18 cellular contexts compared by ENCODE assay signal in the genomic region with DNA sequence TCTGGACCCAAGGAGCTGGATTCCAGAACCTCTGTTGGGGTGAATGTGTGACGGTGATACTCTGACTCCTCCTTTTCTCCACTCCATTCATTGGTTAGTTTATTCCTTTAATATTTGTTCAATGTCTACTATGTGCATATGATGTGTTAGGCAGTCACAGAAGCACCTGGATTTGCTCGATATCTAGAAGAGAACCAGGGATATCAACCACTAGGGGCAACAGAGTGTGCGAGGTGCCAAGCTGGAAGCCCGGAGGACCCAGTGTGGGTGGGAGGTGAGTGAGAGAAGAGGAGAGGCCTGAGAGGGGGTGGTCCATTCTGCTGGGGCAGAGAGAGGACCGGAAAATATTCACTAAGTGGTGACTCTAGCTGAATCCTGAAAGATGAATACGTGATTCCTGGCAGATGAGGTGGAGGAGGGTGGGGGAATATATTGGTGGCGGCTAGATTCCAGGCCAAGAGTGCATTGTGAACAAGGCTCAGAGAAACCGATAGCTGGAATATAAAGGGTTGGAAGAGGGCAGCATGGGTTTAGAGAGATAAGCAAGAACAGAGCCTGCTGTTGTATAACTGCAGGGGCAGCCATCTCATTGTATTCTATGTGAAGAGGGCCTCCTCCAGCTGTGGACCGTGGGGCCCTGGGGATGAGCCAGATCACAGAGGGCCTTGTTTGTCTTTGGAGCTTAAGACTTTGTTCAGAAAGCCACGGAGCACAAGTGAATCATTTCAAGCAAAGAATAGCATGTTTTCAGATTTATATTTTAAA. TPM values are rescaled to one million over a fixed set of nuclear protein-coding genes. Genes with fewer than 3 reads are reported as not detected.
DNase-seq lines count a peak whose midpoint lies in the region; ATAC-seq and TF ChIP-seq lines count a peak whose summit lies in the region.
"Had no signal": no experiment of that assay in that cellular context is flagged by ENCODE, and none has a peak within 500 bp of the region (broad histone marks: within the 10 kb centered on the region; RNA-seq: fewer than 3 reads in every experiment).

No MANE protein-coding gene starts in this region.

- 0 out of 2 replicates have a peak, but pooled peaks have one; percentile 2 for TF ChIP-seq CTCF in GM12875 (IDR thresholded peaks at IDR 0.05; ENCODE audit: borderline replicate concordance, insufficient read depth, low read depth, low read length)
- peak; percentile 38 for TF ChIP-seq CTCF in WERI-Rb-1 (IDR thresholded peaks at IDR 0.05; ENCODE audit: low read depth, low read length)
- no peak for TF ChIP-seq CTCF in gastroesophageal sphincter (IDR thresholded peaks at IDR 0.05)

- TF ChIP-seq POLR2A in gastroesophageal sphincter (IDR thresholded peaks at IDR 0.05): no peak

- H3K4me1 ChIP-seq in gastroesophageal sphincter: peaks cover 0 to 16% (median 3%) of the 10 kb centered on the region in 3 donors

- peaks cover 3% of the 10 kb centered on the region for H3K27me3 ChIP-seq in WERI-Rb-1 (ENCODE audit: insufficient read depth, low read depth, severe bottlenecking)
- H3K27me3 ChIP-seq in gastroesophageal sphincter: no peaks in the 10 kb centered on the region
- H3K27me3 ChIP-seq: esophagus muscularis mucosa had no signal

- intact Hi-C loops in posterior cingulate gyrus (cut with DNase I): loop anchor here (10.0 kb wide), 1 partner anchor 190 kb away; no protein-coding TSS in a partner anchor

- H3K9me3 ChIP-seq in WERI-Rb-1 (ENCODE audit: severe bottlenecking) (no peaks in the 10 kb centered on the region), gastroesophageal sphincter (no peaks in the 10 kb centered on the region)
- H3K9me3 ChIP-seq: esophagus muscularis mucosa had no signal

- no peak for TF ChIP-seq EP300 in gastroesophageal sphincter (IDR thresholded peaks at IDR 0.05)

- no peaks in the 10 kb centered on the region for H3K36me3 ChIP-seq in WERI-Rb-1
- no peaks in the 10 kb centered on the region for H3K36me3 ChIP-seq in gastroesophageal sphincter
- H3K36me3 ChIP-seq: esophagus muscularis mucosa had no signal

- no peak overlapping the region for H3K4me3 ChIP-seq in GM12875 (ENCODE audit: low read depth, low read length)
- H3K4me3 ChIP-seq in WERI-Rb-1 (ENCODE audit: low read depth, low read length): no peak overlapping the region
- no peak overlapping the region for H3K4me3 ChIP-seq in gastroesophageal sphincter
- H3K4me3 ChIP-seq: esophagus muscularis mucosa, lung had no signal

- ATAC-seq in GM18870 (IDR thresholded peaks at IDR 0.05; ENCODE audit: unreplicated experiment): no peak
- ATAC-seq in gastroesophageal sphincter: no peak
- ATAC-seq: activated CD4-positive, CD25-positive, alpha-beta regulatory T cell treated with anti-CD3 and anti-CD28 coated beads, Interleukin-2, amount 50 U/mL, for 24 hours had no signal

- H3K27ac ChIP-seq in WERI-Rb-1: no peak overlapping the region
- H3K27ac ChIP-seq in gastroesophageal sphincter: peak overlapping the region in 1 of 4 donors; percentile 26

- DNase-seq in WERI-Rb-1 (no peak), globus pallidus (ENCODE audit: low spot score) (peak; percentile 83), posterior cingulate gyrus (peak in 7 of 10 donors; percentile 27 to 93 (median 59)), HT-29 (ENCODE audit: low spot score) (no peak)
- DNase-seq in activated CD4-positive, alpha-beta T cell treated with anti-CD3 and anti-CD28 coated beads for 48 hours: no peak
- DNase-seq: activated naive CD8-positive, alpha-beta T cell treated with anti-CD3 and anti-CD28 coated beads for 36 hours; cortex of kidney; NCI-H1417; NCI-H446 treated with DMSO at 0.1 percent for 48 hours; occipital lobe had no signal

- WGBS in gastroesophageal sphincter (ENCODE audit: low coverage in 1 of 2), 2 donors: 78 to 92% methylated on average over 7 to 9 of the region's 10 CpGs

RNA-seq across cellular contexts. Expression of a gene that starts 6.9 kb away (rescaled TPM):
- total RNA-seq in HT-29 (2014; rRNA removed; shearing (Covaris generic)): not detected in 2 replicates
- 100 to 1,000 TPM; 560 to 818 (median 738) TPM for total RNA-seq in gastroesophageal sphincter
- total RNA-seq: B cell; T-helper 1 cell treated with Interleukin-12 subunit alpha and Interleukin-12 subunit beta and Interleukin-4 antibody, amounts not matched to agents 30 ng/mL and 1 ng/mL, for 36 hours had no signal

Comparison
In these comparisons a context has a peak if more than half of its experiments do, and no peak if none do; other contexts are left out.
1. CTCF ChIP-seq: peak in GM12875 (single experiment) and WERI-Rb-1 (single experiment); none in gastroesophageal sphincter (0 of 4).
2. DNase-seq: peak in globus pallidus (single experiment) and posterior cingulate gyrus (7 of 10); none in WERI-Rb-1 (single experiment), activated CD4-positive, alpha-beta T cell treated with anti-CD3 and anti-CD28 coated beads for 48 hours (single experiment) and HT-29 (single experiment).
3. RNA of a gene that starts 6.9 kb away (total RNA-seq): 560 to 818 TPM in gastroesophageal sphincter; not detected in HT-29; every median in the first group is over 100 times any median in the second.